8 cellular contexts compared by ENCODE assay signal in the genomic region with DNA sequence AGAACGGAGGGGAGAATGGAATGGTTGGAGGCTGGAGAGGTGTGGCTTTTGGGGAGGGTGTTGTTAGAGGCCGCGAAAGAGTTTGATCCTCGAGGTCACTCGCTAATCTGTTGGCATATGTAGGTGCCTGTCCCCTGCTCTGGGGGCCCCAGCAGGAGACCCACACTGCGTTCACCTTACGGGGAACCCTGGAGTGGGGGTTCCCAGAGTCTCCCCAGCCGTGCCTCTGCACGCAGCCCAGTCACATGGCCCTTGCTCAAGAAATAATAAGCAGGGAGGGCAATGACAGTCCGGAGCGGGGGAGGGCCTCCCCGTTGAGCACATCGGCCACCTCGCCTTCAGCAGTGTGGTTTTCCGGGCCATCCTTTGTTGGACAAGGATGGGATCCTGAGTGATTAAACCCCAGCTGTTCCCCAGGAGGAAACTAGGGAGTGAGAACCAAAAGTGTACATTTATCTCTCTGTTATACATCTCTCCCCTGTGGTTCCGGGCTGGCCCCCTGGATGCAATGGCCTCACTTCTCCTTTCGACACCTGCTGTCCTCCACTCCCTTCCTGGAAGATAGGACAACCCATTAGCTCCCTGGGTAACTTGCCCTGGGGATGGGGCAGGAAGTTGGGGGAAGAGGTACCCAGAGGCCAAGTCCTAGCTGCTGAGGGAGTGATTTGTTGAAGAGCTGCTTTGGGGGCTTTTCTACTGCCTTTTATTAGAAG. TPM values are rescaled to one million over a fixed set of nuclear protein-coding genes. Genes with fewer than 3 reads are reported as not detected.
DNase-seq lines count a peak whose midpoint lies in the region; ATAC-seq and TF ChIP-seq lines count a peak whose summit lies in the region.

No MANE protein-coding gene starts in this region.

- H3F3A ChIP-seq in MM.1S (ENCODE audit: insufficient read depth, low read length), result no peaks in the 10 kb centered on the region

- peak overlapping the region; percentile 99 for H2BK120ac ChIP-seq in trophoblast cell (ENCODE audit: insufficient read depth, low read length, poor library complexity)

- peak overlapping the region; percentile 57 for H3K4me3 Mint-ChIP-seq in activated naive CD4-positive, alpha-beta T cell treated with anti-CD3 and anti-CD28 coated beads for 36 hours
- peak overlapping the region; percentile 85 for H3K4me3 Mint-ChIP-seq in activated T-helper 1 cell treated with anti-CD3 and anti-CD28 coated beads, Interleukin-12 subunit alpha, Interleukin-12 subunit beta, Interleukin-2, Interleukin-4 antibody, amounts not matched to agents 30 ng/mL and 10 ng/mL and 1 ng/mL, durations not matched to agents 14 hours and 24 hours and 36 hours

- H3K4me1 ChIP-seq in heart right ventricle (peaks cover 13 to 81% (median 61%) of the 10 kb centered on the region in 9 donors), trophoblast cell (ENCODE audit: control insufficient read depth in 1 of 2, insufficient read depth in 2 of 2, low read length in 2 of 2) (peaks cover 22 to 44% of the 10 kb centered on the region in 2 experiments), MM.1S (ENCODE audit: low read length) (no peaks in the 10 kb centered on the region)

- peak overlapping the region; percentile 99 for H4K91ac ChIP-seq in trophoblast cell (ENCODE audit: low read depth, low read length)

- H3K79me2 ChIP-seq in trophoblast cell (ENCODE audit: control insufficient read depth, insufficient read depth, low read length, poor library complexity) (peaks cover 40% of the 10 kb centered on the region), MM.1S (ENCODE audit: low read length) (no peaks in the 10 kb centered on the region)

- peak in 7 of 8 donors; percentile 8 to 37 (median 23) for ATAC-seq in heart right ventricle
- ATAC-seq in GM21447 (IDR thresholded peaks at IDR 0.05; ENCODE audit: unreplicated experiment), result no peak

- H3K23ac ChIP-seq in trophoblast cell (ENCODE audit: low read length), result no peak overlapping the region

- H2BK12ac ChIP-seq in trophoblast cell (ENCODE audit: low read length), result peak overlapping the region; percentile 64

- peak overlapping the region; percentile 90 for H4K8ac ChIP-seq in trophoblast cell (ENCODE audit: low read depth, low read length)

- peak overlapping the region; percentile 99 for H2BK5ac ChIP-seq in trophoblast cell (ENCODE audit: low read depth, low read length, poor library complexity)

- peak overlapping the region; percentile 90 for H3K14ac ChIP-seq in trophoblast cell (ENCODE audit: low read length)

- H3K36me3 ChIP-seq in heart right ventricle (no peaks in the 10 kb centered on the region), trophoblast cell (ENCODE audit: control insufficient read depth in 1 of 2, insufficient read depth in 2 of 2, low read length in 2 of 2) (peaks cover 0 to 5% of the 10 kb centered on the region in 2 experiments), MM.1S (replicated peaks; ENCODE audit: insufficient read depth, low read length) (no peaks in the 10 kb centered on the region)

- H2AFZ ChIP-seq in trophoblast cell (ENCODE audit: insufficient read depth, low read length, poor library complexity) (peak overlapping the region; percentile 44), MM.1S (ENCODE audit: low read length) (no peak overlapping the region)

- peak overlapping the region; percentile 74 for H3K18ac ChIP-seq in trophoblast cell (ENCODE audit: low read length)

- H3K36me3 Mint-ChIP-seq in activated naive CD4-positive, alpha-beta T cell treated with anti-CD3 and anti-CD28 coated beads for 36 hours (ENCODE audit: low read depth), result no peaks in the 10 kb centered on the region
- no peaks in the 10 kb centered on the region for H3K36me3 Mint-ChIP-seq in activated T-helper 1 cell treated with anti-CD3 and anti-CD28 coated beads, Interleukin-12 subunit alpha, Interleukin-12 subunit beta, Interleukin-2, Interleukin-4 antibody, amounts not matched to agents 30 ng/mL and 10 ng/mL and 1 ng/mL, durations not matched to agents 14 hours and 24 hours and 36 hours (ENCODE audit: low read depth)

- TF ChIP-seq CTCF in heart right ventricle (IDR thresholded peaks at IDR 0.05), result no peak
- TF ChIP-seq CTCF in MM.1S (IDR thresholded peaks at IDR 0.05; ENCODE audit: low read length), result no peak
- TF ChIP-seq CTCF in GM10266 (IDR thresholded peaks at IDR 0.05; ENCODE audit: control insufficient read depth, insufficient read depth, low read depth, missing control alignments), result no peak

- H3K9me3 ChIP-seq in heart right ventricle (no peaks in the 10 kb centered on the region), trophoblast cell (ENCODE audit: insufficient read depth, low read depth, low read length) (no peaks in the 10 kb centered on the region), MM.1S (replicated peaks; ENCODE audit: insufficient read depth, low read length) (no peaks in the 10 kb centered on the region)

- H4K20me1 ChIP-seq in MM.1S (ENCODE audit: insufficient read depth, low read length), result no peaks in the 10 kb centered on the region

- no peaks in the 10 kb centered on the region for H3K9me3 Mint-ChIP-seq in activated naive CD4-positive, alpha-beta T cell treated with anti-CD3 and anti-CD28 coated beads for 36 hours
- no peaks in the 10 kb centered on the region for H3K9me3 Mint-ChIP-seq in activated T-helper 1 cell treated with anti-CD3 and anti-CD28 coated beads, Interleukin-12 subunit alpha, Interleukin-12 subunit beta, Interleukin-2, Interleukin-4 antibody, amounts not matched to agents 30 ng/mL and 10 ng/mL and 1 ng/mL, durations not matched to agents 14 hours and 24 hours and 36 hours

- CTCF ChIA-PET in activated naive CD4-positive, alpha-beta T cell treated with anti-CD3 and anti-CD28 coated beads for 36 hours (lab: Charles Lee), result interaction anchor here (0.5 kb wide), 1 partner anchor 180 kb away, joined by 3 read pairs; no protein-coding TSS in a partner anchor

- peak overlapping the region; percentile 98 for H2AK5ac ChIP-seq in trophoblast cell (ENCODE audit: low read length)

- intact Hi-C loops in activated naive CD4-positive, alpha-beta T cell treated with anti-CD3 and anti-CD28 coated beads for 36 hours (cut with micrococcal nuclease), result loop anchor here (5.0 kb wide), 1 partner anchor 57 kb away; no protein-coding TSS in a partner anchor
- intact Hi-C loops in activated T-helper 1 cell treated with anti-CD3 and anti-CD28 coated beads, Interleukin-12 subunit alpha, Interleukin-12 subunit beta, Interleukin-2, Interleukin-4 antibody, amounts not matched to agents 30 ng/mL and 10 ng/mL and 1 ng/mL, durations not matched to agents 14 hours and 24 hours and 36 hours (cut with micrococcal nuclease), result loop anchor here (5.0 kb wide), 3 partner anchors 33 to 207 kb away; a partner anchor contains a TSS
- intact Hi-C loops in heart right ventricle (cut with DNase I), result loop anchor here in 1 of 10 donors (5.0 kb wide), 1 partner anchor 57 kb away; no protein-coding TSS in a partner anchor

- H3K27ac ChIP-seq in heart right ventricle, result peak overlapping the region; percentile 39 to 90 (median 83)
- H3K27ac ChIP-seq in trophoblast cell (ENCODE audit: low read depth, low read length), result peak overlapping the region; percentile 93
- H3K27ac ChIP-seq in MM.1S (ENCODE audit: low read length), result no peak overlapping the region

- peak overlapping the region; percentile 100 for H3K4ac ChIP-seq in trophoblast cell (ENCODE audit: low read depth, low read length)

- H3K9ac ChIP-seq in trophoblast cell (ENCODE audit: low read length) (peak overlapping the region; percentile 98), MM.1S (ENCODE audit: low read length) (no peak overlapping the region)

- DNase-seq in activated naive CD4-positive, alpha-beta T cell treated with anti-CD3 and anti-CD28 coated beads for 36 hours, result peak; percentile 4
- no peak for DNase-seq in activated naive CD4-positive, alpha-beta T cell (lab: John Stamatoyannopoulos, UW)
- DNase-seq in activated T-helper 1 cell treated with anti-CD3 and anti-CD28 coated beads, Interleukin-12 subunit alpha, Interleukin-12 subunit beta, Interleukin-2, Interleukin-4 antibody, amounts not matched to agents 30 ng/mL and 10 ng/mL and 1 ng/mL, durations not matched to agents 14 hours and 24 hours and 36 hours (ENCODE audit: low spot score), result no peak
- DNase-seq in heart right ventricle, result peak in 1 of 2 donors; percentile 32
- no peak for DNase-seq in trophoblast cell
- no peak for DNase-seq in MM.1S
- no peak for DNase-seq in GM10266 (ENCODE audit: extremely low spot score)

- H3K9me2 ChIP-seq in MM.1S (replicated peaks; ENCODE audit: insufficient read depth, low read length), result no peaks in the 10 kb centered on the region

- no peak overlapping the region for H3K27ac Mint-ChIP-seq in activated naive CD4-positive, alpha-beta T cell treated with anti-CD3 and anti-CD28 coated beads for 36 hours
- H3K27ac Mint-ChIP-seq in activated T-helper 1 cell treated with anti-CD3 and anti-CD28 coated beads, Interleukin-12 subunit alpha, Interleukin-12 subunit beta, Interleukin-2, Interleukin-4 antibody, amounts not matched to agents 30 ng/mL and 10 ng/mL and 1 ng/mL, durations not matched to agents 14 hours and 24 hours and 36 hours, result peak overlapping the region; percentile 65

- peaks cover 0 to 35% (median 4%) of the 10 kb centered on the region in 7 donors for H3K27me3 ChIP-seq in heart right ventricle
- no peaks in the 10 kb centered on the region for H3K27me3 ChIP-seq in trophoblast cell (ENCODE audit: insufficient read depth, low read length)
- peaks cover 13% of the 10 kb centered on the region; the same call in 1 of the 2 replicates for H3K27me3 ChIP-seq in MM.1S (replicated peaks; ENCODE audit: insufficient read depth, low read length)

- no peak overlapping the region for H4K12ac ChIP-seq in trophoblast cell (ENCODE audit: low read depth, low read length)

- H3K27me3 Mint-ChIP-seq in activated naive CD4-positive, alpha-beta T cell treated with anti-CD3 and anti-CD28 coated beads for 36 hours (ENCODE audit: low read depth), result peaks cover 38% of the 10 kb centered on the region
- peaks cover 34% of the 10 kb centered on the region for H3K27me3 Mint-ChIP-seq in activated T-helper 1 cell treated with anti-CD3 and anti-CD28 coated beads, Interleukin-12 subunit alpha, Interleukin-12 subunit beta, Interleukin-2, Interleukin-4 antibody, amounts not matched to agents 30 ng/mL and 10 ng/mL and 1 ng/mL, durations not matched to agents 14 hours and 24 hours and 36 hours (ENCODE audit: insufficient read depth)

- WGBS in heart right ventricle, 2 donors, result 44% methylated on average over 17 of the region's 17 CpGs
- WGBS in trophoblast cell (ENCODE audit: extremely low coverage, insufficient coverage, insufficient read length), result no CpG with 5 or more reads among the region's 17 CpGs

- peaks cover 45% of the 10 kb centered on the region for H3K79me1 ChIP-seq in trophoblast cell (ENCODE audit: low read length)

- peaks cover 42% of the 10 kb centered on the region for H3K4me1 Mint-ChIP-seq in activated naive CD4-positive, alpha-beta T cell treated with anti-CD3 and anti-CD28 coated beads for 36 hours (ENCODE audit: low read depth)
- H3K4me1 Mint-ChIP-seq in activated T-helper 1 cell treated with anti-CD3 and anti-CD28 coated beads, Interleukin-12 subunit alpha, Interleukin-12 subunit beta, Interleukin-2, Interleukin-4 antibody, amounts not matched to agents 30 ng/mL and 10 ng/mL and 1 ng/mL, durations not matched to agents 14 hours and 24 hours and 36 hours (ENCODE audit: low read depth), result peaks cover 76% of the 10 kb centered on the region

- H3K4me3 ChIP-seq in heart right ventricle (peak overlapping the region; percentile 63 to 89 (median 84)), trophoblast cell (ENCODE audit: low read depth, low read length) (peak overlapping the region; percentile 98), MM.1S (ENCODE audit: low read length) (no peak overlapping the region)

- H3K4me2 ChIP-seq in trophoblast cell (ENCODE audit: low read length) (peak overlapping the region; percentile 80), MM.1S (ENCODE audit: low read depth, low read length) (no peak overlapping the region)

RNA-seq across cellular contexts. Expression of a gene that starts 1.3 kb away (rescaled TPM):
- total RNA-seq in activated naive CD4-positive, alpha-beta T cell treated with anti-CD3 and anti-CD28 coated beads for 36 hours, result 1 to 10 TPM in 1 of 2 experiments, under 1 TPM in 1; 0.48 to 1.1 TPM
- 5.5 and 6.2 TPM in 2 replicates for total RNA-seq in activated T-helper 1 cell treated with anti-CD3 and anti-CD28 coated beads, Interleukin-12 subunit alpha, Interleukin-12 subunit beta, Interleukin-2, Interleukin-4 antibody, amounts not matched to agents 30 ng/mL and 10 ng/mL and 1 ng/mL, durations not matched to agents 14 hours and 24 hours and 36 hours
- 10 to 100 TPM; 11.2 to 25.5 (median 16.2) TPM for total RNA-seq in heart right ventricle
- 1 to 10 TPM; 5.0 to 9.4 TPM for polyA plus RNA-seq in heart right ventricle
- 54.5 and 57.2 TPM in 2 replicates for polyA plus RNA-seq in trophoblast cell (2013)
